19 cellular contexts compared by ENCODE assay signal in genomic region chrX:154641739-154642138, GRCh38. TPM values are rescaled to one million over a fixed set of nuclear protein-coding genes. Genes with fewer than 3 reads are reported as not detected.
"Had no signal": no experiment of that assay in that cellular context is flagged by ENCODE, and none has a peak within 500 bp of the region (broad histone marks: within the 10 kb centered on the region; RNA-seq: fewer than 3 reads in every experiment).

No MANE protein-coding gene starts in this region.

RNA-seq across cellular contexts. Expression of gene CTAG2, which starts 11.6 kb away (rescaled TPM):
- total RNA-seq: activated CD4-positive, alpha-beta memory T cell treated with anti-CD3 and anti-CD28 coated beads for 36 hours; activated CD4-positive, alpha-beta T cell treated with anti-CD3 and anti-CD28 coated beads for 36 hours; activated CD4-positive, alpha-beta T cell treated with anti-CD3 and anti-CD28 coated beads, Interleukin-2, amount 10 ng/mL, durations not matched to agents 24 days and 14 days; activated CD8-positive, alpha-beta T cell treated with anti-CD3 and anti-CD28 coated beads, Interleukin-2, amount 10 ng/mL, durations not matched to agents 7 days and 5 days; activated naive CD4-positive, alpha-beta T cell treated with anti-CD3 and anti-CD28 coated beads for 36 hours; activated T-helper 1 cell treated with anti-CD3 and anti-CD28 coated beads, Interleukin-12 subunit alpha, Interleukin-12 subunit beta, Interleukin-2, Interleukin-4 antibody, amounts not matched to agents 30 ng/mL and 10 ng/mL and 1 ng/mL, durations not matched to agents 14 hours and 24 hours and 36 hours; activated T-helper 2 cell treated with anti-CD3 and anti-CD28 coated beads, Interferon-gamma antibody, Interleukin-2, Interleukin-4, amounts not matched to agents 10 μg/mL and 5 μg/mL and 100 μg/mL, durations not matched to agents 14 hours and 24 hours and 36 hours; aorta; body of pancreas; chondrocyte; dermis blood vessel endothelial cell; esophagus squamous epithelium; fibroblast of lung; fibroblast of villous mesenchyme; T-helper 1 cell treated with Interleukin-12 subunit alpha and Interleukin-12 subunit beta and Interleukin-4 antibody, amounts not matched to agents 30 ng/mL and 1 ng/mL, for 36 hours had no signal
- polyA plus RNA-seq: fibroblast of lung had no signal

RNA-seq across cellular contexts. Expression of gene CTAG1B, which starts 22.7 kb away (rescaled TPM):
- total RNA-seq: activated CD4-positive, alpha-beta memory T cell treated with anti-CD3 and anti-CD28 coated beads for 36 hours; activated CD4-positive, alpha-beta T cell treated with anti-CD3 and anti-CD28 coated beads for 36 hours; activated CD4-positive, alpha-beta T cell treated with anti-CD3 and anti-CD28 coated beads, Interleukin-2, amount 10 ng/mL, durations not matched to agents 24 days and 14 days; activated CD8-positive, alpha-beta memory T cell treated with anti-CD3 and anti-CD28 coated beads for 36 hours; activated CD8-positive, alpha-beta memory T cell treated with anti-CD3 and anti-CD28 coated beads, Interleukin-2, amount 10 ng/mL, durations not matched to agents 7 days and 5 days; activated CD8-positive, alpha-beta T cell treated with anti-CD3 and anti-CD28 coated beads, Interleukin-2, amount 10 ng/mL, durations not matched to agents 7 days and 5 days; activated naive CD4-positive, alpha-beta T cell treated with anti-CD3 and anti-CD28 coated beads for 36 hours; activated naive CD8-positive, alpha-beta T cell treated with anti-CD3 and anti-CD28 coated beads for 36 hours; activated T-helper 1 cell treated with anti-CD3 and anti-CD28 coated beads, Interleukin-12 subunit alpha, Interleukin-12 subunit beta, Interleukin-2, Interleukin-4 antibody, amounts not matched to agents 30 ng/mL and 10 ng/mL and 1 ng/mL, durations not matched to agents 14 hours and 24 hours and 36 hours; activated T-helper 2 cell treated with anti-CD3 and anti-CD28 coated beads, Interferon-gamma antibody, Interleukin-2, Interleukin-4, amounts not matched to agents 10 μg/mL and 5 μg/mL and 100 μg/mL, durations not matched to agents 14 hours and 24 hours and 36 hours; adrenal gland; aorta; body of pancreas; chondrocyte; dermis blood vessel endothelial cell; esophagus squamous epithelium; fibroblast of lung; fibroblast of villous mesenchyme; T-helper 1 cell treated with Interleukin-12 subunit alpha and Interleukin-12 subunit beta and Interleukin-4 antibody, amounts not matched to agents 30 ng/mL and 1 ng/mL, for 36 hours had no signal
- polyA plus RNA-seq: aorta, fibroblast of lung had no signal

RNA-seq across cellular contexts. Expression of gene CTAG1A, which starts 56.8 kb away (rescaled TPM):
- total RNA-seq: activated CD4-positive, alpha-beta memory T cell treated with anti-CD3 and anti-CD28 coated beads for 36 hours; activated CD4-positive, alpha-beta T cell treated with anti-CD3 and anti-CD28 coated beads for 36 hours; activated CD4-positive, alpha-beta T cell treated with anti-CD3 and anti-CD28 coated beads, Interleukin-2, amount 10 ng/mL, durations not matched to agents 24 days and 14 days; activated CD8-positive, alpha-beta memory T cell treated with anti-CD3 and anti-CD28 coated beads for 36 hours; activated CD8-positive, alpha-beta memory T cell treated with anti-CD3 and anti-CD28 coated beads, Interleukin-2, amount 10 ng/mL, durations not matched to agents 7 days and 5 days; activated CD8-positive, alpha-beta T cell treated with anti-CD3 and anti-CD28 coated beads, Interleukin-2, amount 10 ng/mL, durations not matched to agents 7 days and 5 days; activated naive CD4-positive, alpha-beta T cell treated with anti-CD3 and anti-CD28 coated beads for 36 hours; activated naive CD8-positive, alpha-beta T cell treated with anti-CD3 and anti-CD28 coated beads for 36 hours; activated T-helper 1 cell treated with anti-CD3 and anti-CD28 coated beads, Interleukin-12 subunit alpha, Interleukin-12 subunit beta, Interleukin-2, Interleukin-4 antibody, amounts not matched to agents 30 ng/mL and 10 ng/mL and 1 ng/mL, durations not matched to agents 14 hours and 24 hours and 36 hours; activated T-helper 2 cell treated with anti-CD3 and anti-CD28 coated beads, Interferon-gamma antibody, Interleukin-2, Interleukin-4, amounts not matched to agents 10 μg/mL and 5 μg/mL and 100 μg/mL, durations not matched to agents 14 hours and 24 hours and 36 hours; adrenal gland; aorta; body of pancreas; chondrocyte; dermis blood vessel endothelial cell; esophagus squamous epithelium; fibroblast of lung; fibroblast of villous mesenchyme; T-helper 1 cell treated with Interleukin-12 subunit alpha and Interleukin-12 subunit beta and Interleukin-4 antibody, amounts not matched to agents 30 ng/mL and 1 ng/mL, for 36 hours had no signal
- polyA plus RNA-seq: aorta, fibroblast of lung had no signal
